Comparison of ENCODE assay signal across 9 cellular contexts in genomic region chr11:120108154-120108784, GRCh38. TPM values are rescaled to one million over a fixed set of nuclear protein-coding genes. Genes with fewer than 3 reads are reported as not detected.
DNase-seq lines count a peak whose midpoint lies in the region; ATAC-seq, FAIRE-seq and TF ChIP-seq lines count a peak whose summit lies in the region.
"Had no signal": no experiment of that assay in that cellular context is flagged by ENCODE, and none has a peak within 500 bp of the region (broad histone marks: within the 10 kb centered on the region; RNA-seq: fewer than 3 reads in every experiment).

No MANE protein-coding gene starts in this region.

- ATAC-seq in RWPE2 (ENCODE audit: low read depth) = peak; percentile 77
- peak; percentile 73 for ATAC-seq in gastroesophageal sphincter
- ATAC-seq in pancreas = peak; percentile 80 to 99 (median 96)

- H3K4me1 ChIP-seq in RWPE2 (ENCODE audit: insufficient read depth, poor library complexity, severe bottlenecking) (no peaks in the 10 kb centered on the region), gastroesophageal sphincter (no peaks in the 10 kb centered on the region), pancreas (no peaks in the 10 kb centered on the region), transverse colon (no peaks in the 10 kb centered on the region)

- in situ Hi-C loops in transverse colon (cut with MboI; ENCODE audit: low pct_ligation_motif_present in 1 of 4, low pct_unique_long_range_greater_than_20kb in 1 of 4, low sequenced_read_pairs in 3 of 4) = loop anchor here in 3 of 4 donors (25.0 kb wide), 2 partner anchors 446 to 621 kb away; no protein-coding TSS in a partner anchor

- H3K9me3 ChIP-seq in RWPE2 (ENCODE audit: severe bottlenecking) = no peaks in the 10 kb centered on the region
- no peaks in the 10 kb centered on the region for H3K9me3 ChIP-seq in gastroesophageal sphincter
- H3K9me3 ChIP-seq in pancreas = no peaks in the 10 kb centered on the region
- no peaks in the 10 kb centered on the region for H3K9me3 ChIP-seq in transverse colon

- TF ChIP-seq POLR2A in gastroesophageal sphincter (IDR thresholded peaks at IDR 0.05) = no peak
- TF ChIP-seq POLR2A in transverse colon (IDR thresholded peaks at IDR 0.05) = no peak

- intact Hi-C loops in pancreas (cut with DNase I) = loop anchor here in 2 of 3 donors (5.0 kb wide), 4 partner anchors 441 to 631 kb away; no protein-coding TSS in a partner anchor
- intact Hi-C loops in transverse colon (cut with DNase I; ENCODE audit: low total_unique reads) = loop anchor here (1.0 to 5.0 kb wide), 2 partner anchors 442 to 626 kb away; no protein-coding TSS in a partner anchor

- no peak overlapping the region for H3K4me3 ChIP-seq in RWPE2 (ENCODE audit: severe bottlenecking)
- H3K4me3 ChIP-seq in gastroesophageal sphincter = no peak overlapping the region
- no peak overlapping the region for H3K4me3 ChIP-seq in pancreas
- no peak overlapping the region for H3K4me3 ChIP-seq in transverse colon

- no peak overlapping the region for H3K27ac ChIP-seq in RWPE2 (ENCODE audit: poor library complexity, severe bottlenecking)
- no peak overlapping the region for H3K27ac ChIP-seq in gastroesophageal sphincter
- H3K27ac ChIP-seq in pancreas = no peak overlapping the region
- no peak overlapping the region for H3K27ac ChIP-seq in transverse colon

- H3K27me3 ChIP-seq in RWPE2 (ENCODE audit: insufficient read depth, poor library complexity, severe bottlenecking) (no peaks in the 10 kb centered on the region), gastroesophageal sphincter (peaks cover 47% of the 10 kb centered on the region), pancreas (no peaks in the 10 kb centered on the region), transverse colon (no peaks in the 10 kb centered on the region)

- WGBS in gastroesophageal sphincter (ENCODE audit: low coverage in 1 of 2), 2 donors = 0 to 2% methylated on average over 1 to 6 of the region's 6 CpGs
- 2% methylated on average over 6 of the region's 6 CpGs for WGBS in pancreas, 2 donors
- WGBS in transverse colon (ENCODE audit: low coverage in 1 of 2), 2 donors = 0% methylated on average over 2 to 6 of the region's 6 CpGs

- TF ChIP-seq EP300 in gastroesophageal sphincter (IDR thresholded peaks at IDR 0.05) = no peak
- TF ChIP-seq EP300 in transverse colon (IDR thresholded peaks at IDR 0.05; ENCODE audit: low read depth) = no peak

- FAIRE-seq in pancreas (lab: Jason Lieb, UNC) = no peak
- FAIRE-seq: A204.1 had no signal

- DNase-seq in DMS 273 (lab: John Stamatoyannopoulos, UW; ENCODE audit: unreplicated experiment) (peak; percentile 79), DMS 273 treated with DMSO at 0.1 percent for 48 hours (lab: John Stamatoyannopoulos, UW) (no peak), HuH-7.5 (ENCODE audit: low spot score) (peak; percentile 89), RWPE2 (ENCODE audit: low spot score) (no peak), activated gamma-delta T cell treated with Interleukin-2 at 50 U/mL for 16 hours (peak; percentile 50), pancreas (peak; percentile 37 to 90 (median 80)), transverse colon (peak; percentile 75)

- peak; percentile 97 for TF ChIP-seq CTCF in RWPE2 (IDR thresholded peaks at IDR 0.05; ENCODE audit: poor library complexity, severe bottlenecking)
- TF ChIP-seq CTCF in gastroesophageal sphincter (IDR thresholded peaks at IDR 0.05) = peak in 3 of 4 experiments; percentile 97 to 99 (median 97)
- peak; percentile 98 to 99 (median 99) for TF ChIP-seq CTCF in pancreas (IDR thresholded peaks at IDR 0.05)
- peak; percentile 97 to 100 (median 100) for TF ChIP-seq CTCF in transverse colon (IDR thresholded peaks at IDR 0.05)

- H3K36me3 ChIP-seq in RWPE2 (ENCODE audit: low read depth) = peaks cover 22% of the 10 kb centered on the region
- H3K36me3 ChIP-seq in gastroesophageal sphincter = no peaks in the 10 kb centered on the region
- no peaks in the 10 kb centered on the region for H3K36me3 ChIP-seq in pancreas
- H3K36me3 ChIP-seq in transverse colon = no peaks in the 10 kb centered on the region

RNA-seq across cellular contexts. Expression of gene TRIM29, which starts 29.6 kb away (rescaled TPM):
- total RNA-seq in gastroesophageal sphincter (10 to 100 TPM in 1 of 4 donors, 1 to 10 TPM in 3; 1.2 to 34.6 (median 3.4) TPM), pancreas (1 to 10 TPM in 1 of 6 donors, under 1 TPM in 5; 0.38 to 1.4 (median 0.61) TPM), transverse colon (1 to 10 TPM in 2 of 4 donors, under 1 TPM in 1, not detected in 1; 0.75 to 7.8 (median 4.4) TPM)
- polyA plus RNA-seq in pancreas = 1 to 10 TPM in 1 of 2 donors, under 1 TPM in 1; 0.42 to 1.7 TPM

Comparison
In these comparisons a context has a peak if more than half of its experiments do, and no peak if none do; other contexts are left out.
1. DNase-seq: peak in DMS 273 (single experiment), HuH-7.5 (single experiment), activated gamma-delta T cell treated with Interleukin-2 at 50 U/mL for 16 hours (single experiment), pancreas (6 of 6) and transverse colon (single experiment); none in DMS 273 treated with DMSO at 0.1 percent for 48 hours (single experiment) and RWPE2 (single experiment).
2. Peak in every context shown above with its lines, with median percentiles within 50 percentile points of each other: ATAC-seq and CTCF ChIP-seq.